ENCODE assay signal across 8 cellular contexts in genomic region chr19:2950286-2951124, GRCh38. TPM values are rescaled to one million over a fixed set of nuclear protein-coding genes. Genes with fewer than 3 reads are reported as not detected.
A peak's percentile ranks its signal among the peaks of the same experiment; 100 is the strongest.
DNase-seq lines count a peak whose midpoint lies in the region; FAIRE-seq and TF ChIP-seq lines count a peak whose summit lies in the region.

No MANE protein-coding gene starts in this region.

- peak; percentile 99 for FAIRE-seq in frontal cortex (lab: Jason Lieb, UNC)

- peak overlapping the region; percentile 94 for H3K4me3 Mint-ChIP-seq in activated naive CD4-positive, alpha-beta T cell treated with anti-CD3 and anti-CD28 coated beads, Interleukin-2, amount 10 ng/mL, durations not matched to agents 7 days and 5 days

- H3K27ac Mint-ChIP-seq in activated naive CD4-positive, alpha-beta T cell treated with anti-CD3 and anti-CD28 coated beads, Interleukin-2, amount 10 ng/mL, durations not matched to agents 7 days and 5 days = peak overlapping the region; percentile 94

- peak overlapping the region; percentile 69 for H2AFZ ChIP-seq in neuron (ENCODE audit: low read depth, low read length)

- H3K4me1 ChIP-seq in neuron (ENCODE audit: insufficient read depth, low read length) = peaks cover 11% of the 10 kb centered on the region

- H3K27me3 ChIP-seq in neuron (ENCODE audit: insufficient read depth, low read length) = no peaks in the 10 kb centered on the region

- H3K4me3 ChIP-seq in HFF-Myc (replicated peaks; ENCODE audit: low read depth, low read length) = peak overlapping the region; percentile 99
- peak overlapping the region; percentile 98 for H3K4me3 ChIP-seq in neuron (ENCODE audit: low read length)

- CTCF ChIA-PET in activated naive CD4-positive, alpha-beta T cell treated with anti-CD3 and anti-CD28 coated beads, Interleukin-2, amount 10 ng/mL, durations not matched to agents 7 days and 5 days (lab: Charles Lee) = interaction anchor here (0.5 to 2.5 kb wide), 17 partner anchors 8 to 314 kb away, joined by 3 to 12 read pairs (median 3); no protein-coding TSS in a partner anchor

- H3K36me3 Mint-ChIP-seq in activated naive CD4-positive, alpha-beta T cell treated with anti-CD3 and anti-CD28 coated beads, Interleukin-2, amount 10 ng/mL, durations not matched to agents 7 days and 5 days = peaks cover 19% of the 10 kb centered on the region

- no peaks in the 10 kb centered on the region for H3K9me3 Mint-ChIP-seq in activated naive CD4-positive, alpha-beta T cell treated with anti-CD3 and anti-CD28 coated beads, Interleukin-2, amount 10 ng/mL, durations not matched to agents 7 days and 5 days

- H3K9me3 ChIP-seq in neuron (ENCODE audit: low read length) = no peaks in the 10 kb centered on the region

- in situ Hi-C loops in SK-MEL-5 (cut with HindIII; ENCODE audit: low pct_unique_long_range_greater_than_20kb, low sequenced_read_pairs) = no loop called here

- TF ChIP-seq CTCF in HFF-Myc (IDR thresholded peaks at IDR 0.05; ENCODE audit: low read depth, low read length, missing control alignments) = no peak

- H3K4me1 Mint-ChIP-seq in activated naive CD4-positive, alpha-beta T cell treated with anti-CD3 and anti-CD28 coated beads, Interleukin-2, amount 10 ng/mL, durations not matched to agents 7 days and 5 days = peaks cover 38% of the 10 kb centered on the region

- no peaks in the 10 kb centered on the region for H3K27me3 Mint-ChIP-seq in activated naive CD4-positive, alpha-beta T cell treated with anti-CD3 and anti-CD28 coated beads, Interleukin-2, amount 10 ng/mL, durations not matched to agents 7 days and 5 days

- peak; percentile 95 for DNase-seq in GM04503 (ENCODE audit: low read depth)
- DNase-seq in HFF-Myc (ENCODE audit: extremely low read depth, low read depth) = peak; percentile 99
- peak; percentile 100 for DNase-seq in MV-4-11 (lab: John Stamatoyannopoulos, UW)
- peak; percentile 98 for DNase-seq in SK-MEL-5 (ENCODE audit: low read depth, low spot score)
- peak; percentile 100 for DNase-seq in activated naive CD4-positive, alpha-beta T cell treated with anti-CD3 and anti-CD28 coated beads, Interleukin-2, amount 10 ng/mL, durations not matched to agents 7 days and 5 days
- peak; percentile 92 to 98 for DNase-seq in frontal cortex (ENCODE audit: low spot score in 2 of 2)
- peak; percentile 98 for DNase-seq in stromal cell of bone marrow (ENCODE audit: low read depth)

- no peaks in the 10 kb centered on the region for H3K36me3 ChIP-seq in neuron (ENCODE audit: insufficient read depth, low read length)

RNA-seq across cellular contexts. Expression of gene ZNF77, which starts 5.7 kb away (rescaled TPM):
- total RNA-seq in SK-MEL-5 (2014; rRNA removed; shearing (Covaris generic)) = 2.3 and 3.5 TPM in 2 replicates
- 1.7 and 1.8 TPM in 2 replicates for polyA plus RNA-seq in SK-MEL-5 (2015; cell fraction: cytosol; rRNA removed)
- polyA plus RNA-seq in SK-MEL-5 (2015; cell fraction: nucleus; rRNA removed) = 2.7 and 4.1 TPM in 2 replicates
- total RNA-seq in frontal cortex = 6.9 TPM

RNA-seq across cellular contexts. Expression of gene TLE6, which starts 26.9 kb away (rescaled TPM):
- 3.2 and 4.3 TPM in 2 replicates for total RNA-seq in SK-MEL-5 (2014; rRNA removed; shearing (Covaris generic))
- 0.90 and 3.2 TPM in 2 replicates for polyA plus RNA-seq in SK-MEL-5 (2015; cell fraction: cytosol; rRNA removed)
- polyA plus RNA-seq in SK-MEL-5 (2015; cell fraction: nucleus; rRNA removed) = 15.7 and 17.3 TPM in 2 replicates
- total RNA-seq in frontal cortex = 0.82 TPM

RNA-seq across cellular contexts. Expression of gene ZNF57, which starts 49.8 kb away (rescaled TPM):
- total RNA-seq in SK-MEL-5 (2014; rRNA removed; shearing (Covaris generic)) = 4.1 and 6.6 TPM in 2 replicates
- 2.7 and 3.2 TPM in 2 replicates for polyA plus RNA-seq in SK-MEL-5 (2015; cell fraction: cytosol; rRNA removed)
- polyA plus RNA-seq in SK-MEL-5 (2015; cell fraction: nucleus; rRNA removed) = 4.7 and 11.5 TPM in 2 replicates
- total RNA-seq in frontal cortex = 4.1 TPM

Comparison
In these comparisons a context has a peak if more than half of its experiments do, and no peak if none do; other contexts are left out.
1. Peak in every context shown above with its lines: DNase-seq and H3K4me3 ChIP-seq.